ENCODE assay signal across 7 cellular contexts in the genomic region with DNA sequence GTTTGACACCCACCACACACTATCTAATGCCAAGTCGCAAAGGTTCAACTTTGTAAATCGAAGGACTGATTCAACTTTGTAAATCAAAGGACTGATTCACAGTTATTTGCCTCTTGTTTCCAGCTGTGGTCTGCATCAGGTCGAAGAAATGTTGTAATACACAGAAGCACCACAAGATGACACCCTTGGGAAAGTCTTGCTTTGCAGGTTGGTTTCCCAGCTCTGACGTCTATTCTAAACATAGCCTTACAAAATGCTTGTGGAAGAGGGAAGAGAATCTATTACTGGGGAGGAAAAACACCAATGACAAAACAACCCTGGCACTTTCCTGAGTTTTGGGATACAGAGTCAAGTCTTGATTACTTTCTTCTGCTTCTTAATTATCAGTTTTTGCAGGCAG. TPM values are rescaled to one million over a fixed set of nuclear protein-coding genes. Genes with fewer than 3 reads are reported as not detected.
DNase-seq lines count a peak whose midpoint lies in the region; ATAC-seq and TF ChIP-seq lines count a peak whose summit lies in the region.

No MANE protein-coding gene starts in this region.

- H3K9me3 ChIP-seq in H9 (ENCODE audit: control insufficient read depth, low read depth, low read length), result no peaks in the 10 kb centered on the region

- no peaks in the 10 kb centered on the region for H3K23me2 ChIP-seq in H9 (ENCODE audit: insufficient read length, low read depth, low read length, poor library complexity, severe bottlenecking)

- no peaks in the 10 kb centered on the region for H3K79me2 ChIP-seq in H9 (ENCODE audit: insufficient read depth, low read length)

- peak; percentile 86 for ATAC-seq in left colon

- H3K4ac ChIP-seq in H9 (ENCODE audit: low read depth, low read length), result no peak overlapping the region

- no peak overlapping the region for H3K27ac ChIP-seq in H9 (ENCODE audit: insufficient read length, low read depth, low read length)

- no peaks in the 10 kb centered on the region for H3K4me1 ChIP-seq in H9 (ENCODE audit: insufficient read depth, low read length)

- H3K4me1 Mint-ChIP-seq in H9, result peaks cover 37 to 50% of the 10 kb centered on the region in 2 experiments

- H3T11ph ChIP-seq in H9 (ENCODE audit: low read length), result no peak overlapping the region

- no peaks in the 10 kb centered on the region for H3K9me3 Mint-ChIP-seq in H9

- intact Hi-C loops in left colon (cut with DNase I, micrococcal nuclease), result loop anchor here (10.0 kb wide), 2 partner anchors 99 to 159 kb away; no protein-coding TSS in a partner anchor

- H3K18ac ChIP-seq in H9 (ENCODE audit: insufficient read length, low read depth, low read length), result no peak overlapping the region

- peak; percentile 4 for DNase-seq in GF-D8 (lab: John Stamatoyannopoulos, UW)
- peak; percentile 62 for DNase-seq in H9
- DNase-seq in NCI-H1694 (lab: John Stamatoyannopoulos, UW), result peak; percentile 76
- peak in 3 of 5 experiments; percentile 9 to 55 (median 35) for DNase-seq in T-helper 2 cell
- DNase-seq in cerebellum (ENCODE audit: low spot score), result peak; percentile 49
- DNase-seq in left colon, result no peak
- DNase-seq in stimulated activated naive CD4-positive, alpha-beta T cell (lab: John Stamatoyannopoulos, UW), result peak; percentile 2 to 56 (median 17)

- H3K27ac Mint-ChIP-seq in H9, result no peak overlapping the region

- H4K20me1 ChIP-seq in H9 (ENCODE audit: control insufficient read depth, insufficient read depth, insufficient read length), result no peaks in the 10 kb centered on the region

- no peak overlapping the region for H2BK120ac ChIP-seq in H9 (ENCODE audit: low read depth, low read length, poor library complexity, severe bottlenecking)

- no peak overlapping the region for H2AFZ ChIP-seq in H9 (ENCODE audit: low read length)

- H3K4me3 Mint-ChIP-seq in H9, result no peak overlapping the region

- TF ChIP-seq CTCF in H9 (conservative IDR thresholded peaks at IDR 0.05), result peak; percentile 92

- H4K8ac ChIP-seq in H9 (replicated peaks; ENCODE audit: insufficient read length, low read depth, low read length), result no peak overlapping the region

- H3K56ac ChIP-seq in H9 (ENCODE audit: insufficient read length, low read depth, low read length), result no peak overlapping the region

- WGBS in H9 (ENCODE audit: extremely low coverage, insufficient read length, low lambda C conversion rate), result no CpG with 5 or more reads among the region's 4 CpGs

- no peak overlapping the region for H3K4me2 ChIP-seq in H9 (ENCODE audit: insufficient read depth, insufficient read length, low read length)

- H3K9ac ChIP-seq in H9 (ENCODE audit: extremely low read depth, insufficient read length, low read length), result no peak overlapping the region

- H4K91ac ChIP-seq in H9 (ENCODE audit: insufficient read length, low read depth, low read length), result no peak overlapping the region

- H3K14ac ChIP-seq in H9 (ENCODE audit: insufficient read depth, low read length), result no peak overlapping the region

- H3K27me3 Mint-ChIP-seq in H9 (ENCODE audit: low read depth), result 0 out of 2 replicates have a peak, but pooled peaks cover 2% of the 10 kb centered on the region

- H2BK15ac ChIP-seq in H9 (ENCODE audit: low read depth, low read length), result no peak overlapping the region

- H3K27me3 ChIP-seq in H9 (ENCODE audit: insufficient read depth, low read length), result no peaks in the 10 kb centered on the region; the same call in 1 of the 2 replicates

- no peak overlapping the region for H2BK12ac ChIP-seq in H9 (ENCODE audit: insufficient read length, low read depth, low read length)

- no peak overlapping the region for H2BK5ac ChIP-seq in H9 (ENCODE audit: insufficient read length, low read length)

- no peak overlapping the region for H2AK5ac ChIP-seq in H9 (ENCODE audit: insufficient read length, low read length)

- H3K36me3 Mint-ChIP-seq in H9 (ENCODE audit: insufficient read depth in 1 of 3, low read depth in 3 of 3), result no peaks in the 10 kb centered on the region

- H4K5ac ChIP-seq in H9 (ENCODE audit: insufficient read length, low read depth, low read length), result no peak overlapping the region

- no peaks in the 10 kb centered on the region for H3K79me1 ChIP-seq in H9 (ENCODE audit: insufficient read depth, low read depth, low read length, poor library complexity, severe bottlenecking)

- no peak overlapping the region for H3K23ac ChIP-seq in H9 (ENCODE audit: insufficient read length, low read depth, low read length)

- H2BK20ac ChIP-seq in H9 (ENCODE audit: low read depth, low read length, poor library complexity, severe bottlenecking), result no peak overlapping the region

RNA-seq across cellular contexts. Expression of a gene that starts 35.3 kb away (rescaled TPM):
- total RNA-seq in H9 (2021) (not detected in 2 replicates), cerebellum (not detected), left colon (not detected)

Comparison
In these comparisons a context has a peak if more than half of its experiments do, and no peak if none do; other contexts are left out.
1. DNase-seq: peak in GF-D8 (single experiment), H9 (single experiment), NCI-H1694 (single experiment), T-helper 2 cell (3 of 5), cerebellum (single experiment) and stimulated activated naive CD4-positive, alpha-beta T cell (6 of 6); none in left colon (0 of 2).